Comparison of ENCODE assay signal across 17 cellular contexts in genomic region chr20:13147971-13148370, GRCh38.
"Had no signal": no experiment of that assay in that cellular context is flagged by ENCODE, and none has a peak within 500 bp of the region (broad histone marks: within the 10 kb centered on the region; RNA-seq: fewer than 3 reads in every experiment).

No MANE protein-coding gene starts in this region.

- H3K9me3 Mint-ChIP-seq: activated CD4-positive, alpha-beta T cell treated with anti-CD3 and anti-CD28 coated beads, Interleukin-2, amount 10 ng/mL, durations not matched to agents 7 days and 5 days; activated naive CD8-positive, alpha-beta T cell treated with anti-CD3 and anti-CD28 coated beads, Interleukin-2, amount 10 ng/mL, durations not matched to agents 7 days and 5 days; activated T-helper 1 cell treated with anti-CD3 and anti-CD28 coated beads, Interleukin-12 subunit alpha, Interleukin-12 subunit beta, Interleukin-2, Interleukin-4 antibody, amounts not matched to agents 30 ng/mL and 10 ng/mL and 1 ng/mL, durations not matched to agents 14 hours and 24 hours and 36 hours; naive B cell; T-cell had no signal

- H3K27ac Mint-ChIP-seq: activated CD4-positive, alpha-beta T cell treated with anti-CD3 and anti-CD28 coated beads, Interleukin-2, amount 10 ng/mL, durations not matched to agents 7 days and 5 days; activated naive CD8-positive, alpha-beta T cell treated with anti-CD3 and anti-CD28 coated beads, Interleukin-2, amount 10 ng/mL, durations not matched to agents 7 days and 5 days; activated T-helper 1 cell treated with anti-CD3 and anti-CD28 coated beads, Interleukin-12 subunit alpha, Interleukin-12 subunit beta, Interleukin-2, Interleukin-4 antibody, amounts not matched to agents 30 ng/mL and 10 ng/mL and 1 ng/mL, durations not matched to agents 14 hours and 24 hours and 36 hours; naive B cell; T-cell had no signal

- H3K27ac ChIP-seq: SK-N-MC had no signal

- H3K4me3 Mint-ChIP-seq: activated CD4-positive, alpha-beta T cell treated with anti-CD3 and anti-CD28 coated beads, Interleukin-2, amount 10 ng/mL, durations not matched to agents 7 days and 5 days; activated naive CD8-positive, alpha-beta T cell treated with anti-CD3 and anti-CD28 coated beads, Interleukin-2, amount 10 ng/mL, durations not matched to agents 7 days and 5 days; activated T-helper 1 cell treated with anti-CD3 and anti-CD28 coated beads, Interleukin-12 subunit alpha, Interleukin-12 subunit beta, Interleukin-2, Interleukin-4 antibody, amounts not matched to agents 30 ng/mL and 10 ng/mL and 1 ng/mL, durations not matched to agents 14 hours and 24 hours and 36 hours; naive B cell; T-cell had no signal

- FAIRE-seq: kidney had no signal

- H3K4me3 ChIP-seq: lung, SK-N-MC, skin epidermis had no signal

- ATAC-seq: stimulated activated naive CD8-positive, alpha-beta T cell treated with anti-CD3 and anti-CD28 coated beads, Interleukin-15, Interleukin-2, amounts not matched to agents 100 U/mL and 50 U/mL, for 24 hours; T-cell had no signal

- H3K4me1 Mint-ChIP-seq: activated CD4-positive, alpha-beta T cell treated with anti-CD3 and anti-CD28 coated beads, Interleukin-2, amount 10 ng/mL, durations not matched to agents 7 days and 5 days; activated naive CD8-positive, alpha-beta T cell treated with anti-CD3 and anti-CD28 coated beads, Interleukin-2, amount 10 ng/mL, durations not matched to agents 7 days and 5 days; naive B cell; T-cell had no signal

- DNase-seq: activated CD4-positive, alpha-beta T cell treated with anti-CD3 and anti-CD28 coated beads, Interleukin-2, amount 10 ng/mL, durations not matched to agents 7 days and 5 days; activated CD8-positive, alpha-beta memory T cell treated with anti-CD3 and anti-CD28 coated beads for 24 hours; activated naive CD8-positive, alpha-beta T cell treated with anti-CD3 and anti-CD28 coated beads, Interleukin-2, amount 10 ng/mL, durations not matched to agents 7 days and 5 days; anterior cingulate cortex; cerebellar nuclear complex; effector memory CD4-positive, alpha-beta T cell; hippocampal formation; kidney; naive B cell; posterior cingulate gyrus; stimulated activated naive CD8-positive, alpha-beta T cell treated with anti-CD3 and anti-CD28 coated beads, Interleukin-15, Interleukin-2, amounts not matched to agents 100 U/mL and 50 U/mL, for 24 hours; T-cell; T-helper 9 cell had no signal

- H3K36me3 Mint-ChIP-seq: activated naive CD8-positive, alpha-beta T cell treated with anti-CD3 and anti-CD28 coated beads, Interleukin-2, amount 10 ng/mL, durations not matched to agents 7 days and 5 days; naive B cell; T-cell had no signal
